Comparison of ENCODE assay signal across 23 cellular contexts in the genomic region with DNA sequence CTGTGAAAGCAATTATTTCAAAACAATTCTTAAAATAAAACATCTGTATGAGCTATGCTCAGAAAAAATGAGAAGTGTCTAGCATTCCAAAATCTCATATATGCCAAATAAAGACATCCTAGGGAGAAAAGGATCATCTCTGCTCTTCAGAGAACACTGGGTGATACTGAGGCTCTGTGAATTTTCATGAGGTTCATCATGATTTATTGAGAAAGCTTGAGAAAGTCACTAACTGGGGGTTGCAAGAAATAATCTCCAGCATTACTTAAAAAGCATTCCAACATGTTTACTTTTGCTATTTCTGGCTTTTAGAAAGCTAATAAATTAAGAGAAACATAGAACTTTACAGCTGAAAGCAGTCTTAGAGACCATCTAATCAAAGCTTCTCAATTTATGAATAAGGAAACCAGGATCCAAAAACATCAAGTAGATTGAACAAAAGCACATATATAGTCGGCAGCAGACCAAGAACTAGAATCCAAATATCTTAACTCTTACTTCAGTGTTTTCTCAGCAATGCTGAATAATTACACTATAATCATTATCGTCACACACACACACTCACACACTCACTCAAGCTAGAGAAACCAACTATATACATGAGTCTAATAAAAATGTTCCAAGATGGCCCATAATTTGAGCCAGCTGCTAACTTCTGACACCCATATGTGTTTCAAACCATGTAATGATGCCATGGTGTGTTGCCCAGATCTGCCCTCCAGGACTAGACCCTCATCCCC.
DNase-seq lines count a peak whose midpoint lies in the region; ATAC-seq and TF ChIP-seq lines count a peak whose summit lies in the region.
"Had no signal": no experiment of that assay in that cellular context is flagged by ENCODE, and none has a peak within 500 bp of the region (broad histone marks: within the 10 kb centered on the region; RNA-seq: fewer than 3 reads in every experiment).

No MANE protein-coding gene starts in this region.

- no peaks in the 10 kb centered on the region for H3K36me3 Mint-ChIP-seq in GM23338 (ENCODE audit: low read depth)
- no peaks in the 10 kb centered on the region for H3K36me3 Mint-ChIP-seq in stimulated activated effector memory CD8-positive, alpha-beta T cell treated with anti-CD3 and anti-CD28 coated beads, Interleukin-12 subunit alpha, Interleukin-12 subunit beta, amount 100 ng/mL, for 72 hours
- H3K36me3 Mint-ChIP-seq: activated CD4-positive, alpha-beta memory T cell treated with anti-CD3 and anti-CD28 coated beads for 36 hours; WTC11 had no signal

- H3F3A ChIP-seq in GM23338 (replicated peaks; ENCODE audit: low read depth) = no peaks in the 10 kb centered on the region

- H3K9me3 ChIP-seq in adipocyte (ENCODE audit: control insufficient read depth, low read length) = no peaks in the 10 kb centered on the region
- H3K9me3 ChIP-seq in upper lobe of right lung = no peaks in the 10 kb centered on the region
- H3K9me3 ChIP-seq: thoracic aorta had no signal

- no peaks in the 10 kb centered on the region for H4K20me1 ChIP-seq in GM23338 (replicated peaks; ENCODE audit: insufficient read depth)

- H3K27me3 Mint-ChIP-seq in GM23338 (ENCODE audit: insufficient read depth, low read depth, poor library complexity) = no peaks in the 10 kb centered on the region
- H3K27me3 Mint-ChIP-seq: activated CD4-positive, alpha-beta memory T cell treated with anti-CD3 and anti-CD28 coated beads for 36 hours; activated naive CD8-positive, alpha-beta T cell treated with anti-CD3 and anti-CD28 coated beads, Interleukin-2, amount 50 U/mL, for 24 hours; B cell had no signal

- no peak for DNase-seq in GM23338 (ENCODE audit: low spot score)
- DNase-seq in adipocyte (ENCODE audit: low read depth) = peak; percentile 64
- peak; percentile 37 for DNase-seq in fibroblast of the aortic adventitia (ENCODE audit: low read depth)
- no peak for DNase-seq in upper lobe of right lung
- no peak for DNase-seq in stimulated activated effector memory CD8-positive, alpha-beta T cell treated with anti-CD3 and anti-CD28 coated beads, Interleukin-12 subunit alpha, Interleukin-12 subunit beta, amount 100 ng/mL, for 72 hours (ENCODE audit: low spot score in 2 of 2)
- no peak for DNase-seq in 8988T
- DNase-seq: activated CD4-positive, alpha-beta memory T cell treated with anti-CD3 and anti-CD28 coated beads for 36 hours; activated effector memory CD4-positive, alpha-beta T cell treated with anti-CD3 and anti-CD28 coated beads, Interleukin-2, amount 50 U/mL, for 16 hours; activated naive CD8-positive, alpha-beta T cell treated with anti-CD3 and anti-CD28 coated beads, Interleukin-2, amount 50 U/mL, for 24 hours; DND-41; dorsolateral prefrontal cortex; H9; kidney; NCI-H1417 treated with DMSO at 0.1 percent for 48 hours; NCI-H510A; nucleus accumbens; small intestine; stimulated activated naive CD4-positive, alpha-beta T cell had no signal

- H3K27ac ChIP-seq in GM23338 (ENCODE audit: low read depth) (no peak overlapping the region), upper lobe of right lung (peak overlapping the region; percentile 17)
- H3K27ac ChIP-seq: SK-N-MC, thoracic aorta had no signal

- H3K4me3 ChIP-seq in GM23338 (no peak overlapping the region), adipocyte (ENCODE audit: low read length) (peak overlapping the region; percentile 13), fibroblast of the aortic adventitia (ENCODE audit: low read depth, low read length) (no peak overlapping the region), upper lobe of right lung (no peak overlapping the region)
- H3K4me3 ChIP-seq: dorsolateral prefrontal cortex, SK-N-MC, thoracic aorta had no signal

- H3K9ac ChIP-seq in adipocyte (ENCODE audit: low read length) = peak overlapping the region; percentile 48

- H3K27ac Mint-ChIP-seq in GM23338 = 0 out of 2 replicates have a peak overlapping the region, but pooled peaks have one; percentile 63
- H3K27ac Mint-ChIP-seq in stimulated activated effector memory CD8-positive, alpha-beta T cell treated with anti-CD3 and anti-CD28 coated beads, Interleukin-12 subunit alpha, Interleukin-12 subunit beta, amount 100 ng/mL, for 72 hours = no peak overlapping the region
- H3K27ac Mint-ChIP-seq: activated CD4-positive, alpha-beta memory T cell treated with anti-CD3 and anti-CD28 coated beads for 36 hours; activated naive CD8-positive, alpha-beta T cell treated with anti-CD3 and anti-CD28 coated beads, Interleukin-2, amount 50 U/mL, for 24 hours; B cell; H9; WTC11 had no signal

- TF ChIP-seq CTCF in GM23338 (conservative IDR thresholded peaks at IDR 0.05; ENCODE audit: low read depth in 2 of 2) = no peak
- TF ChIP-seq CTCF in fibroblast of the aortic adventitia (IDR thresholded peaks at IDR 0.05; ENCODE audit: insufficient read depth, low read length) = no peak
- TF ChIP-seq CTCF in upper lobe of right lung (IDR thresholded peaks at IDR 0.05) = no peak

- H3K36me3 ChIP-seq in GM23338 (ENCODE audit: insufficient read depth) (no peaks in the 10 kb centered on the region), adipocyte (ENCODE audit: control insufficient read depth, insufficient read depth, low read length, severe bottlenecking) (no peaks in the 10 kb centered on the region), upper lobe of right lung (no peaks in the 10 kb centered on the region)
- H3K36me3 ChIP-seq: thoracic aorta had no signal

- intact Hi-C loops in upper lobe of right lung (cut with DNase I) = no loop called here

- H3K4me1 ChIP-seq in GM23338 (ENCODE audit: insufficient read depth) (no peaks in the 10 kb centered on the region), adipocyte (ENCODE audit: control insufficient read depth, insufficient read depth, low read length) (peaks cover 20% of the 10 kb centered on the region), upper lobe of right lung (peaks cover 5% of the 10 kb centered on the region)

- H3K4me2 ChIP-seq in GM23338 = no peak overlapping the region

- H3K9me2 ChIP-seq in GM23338 (ENCODE audit: insufficient read depth) = no peaks in the 10 kb centered on the region

- H3K27me3 ChIP-seq in GM23338 (ENCODE audit: insufficient read depth) = no peaks in the 10 kb centered on the region
- no peaks in the 10 kb centered on the region for H3K27me3 ChIP-seq in adipocyte (replicated peaks; ENCODE audit: control insufficient read depth, insufficient read depth, low read length)
- no peaks in the 10 kb centered on the region for H3K27me3 ChIP-seq in upper lobe of right lung
- H3K27me3 ChIP-seq: dorsolateral prefrontal cortex had no signal

- H3K4me3 Mint-ChIP-seq in GM23338 = no peak overlapping the region
- H3K4me3 Mint-ChIP-seq in stimulated activated effector memory CD8-positive, alpha-beta T cell treated with anti-CD3 and anti-CD28 coated beads, Interleukin-12 subunit alpha, Interleukin-12 subunit beta, amount 100 ng/mL, for 72 hours = no peak overlapping the region
- H3K4me3 Mint-ChIP-seq: activated CD4-positive, alpha-beta memory T cell treated with anti-CD3 and anti-CD28 coated beads for 36 hours; activated naive CD8-positive, alpha-beta T cell treated with anti-CD3 and anti-CD28 coated beads, Interleukin-2, amount 50 U/mL, for 24 hours; B cell; H9; WTC11 had no signal

- peaks cover 2% of the 10 kb centered on the region; the same call in 1 of the 3 replicates for H3K9me3 Mint-ChIP-seq in GM23338
- H3K9me3 Mint-ChIP-seq in stimulated activated effector memory CD8-positive, alpha-beta T cell treated with anti-CD3 and anti-CD28 coated beads, Interleukin-12 subunit alpha, Interleukin-12 subunit beta, amount 100 ng/mL, for 72 hours = peaks cover 11% of the 10 kb centered on the region
- H3K9me3 Mint-ChIP-seq: activated CD4-positive, alpha-beta memory T cell treated with anti-CD3 and anti-CD28 coated beads for 36 hours; WTC11 had no signal

- ATAC-seq in GM23338 (no peak), upper lobe of right lung (no peak), GM21515 (IDR thresholded peaks at IDR 0.05; ENCODE audit: unreplicated experiment) (no peak)
- ATAC-seq in stimulated activated effector memory CD8-positive, alpha-beta T cell treated with anti-CD3 and anti-CD28 coated beads, Interleukin-12 subunit alpha, Interleukin-12 subunit beta, amount 100 ng/mL, for 72 hours = no peak
- ATAC-seq: activated naive CD8-positive, alpha-beta T cell treated with anti-CD3 and anti-CD28 coated beads, Interleukin-2, amount 50 U/mL, for 24 hours; WTC11 had no signal

- no peaks in the 10 kb centered on the region for H3K79me2 ChIP-seq in GM23338 (replicated peaks; ENCODE audit: insufficient read depth)

- H2AFZ ChIP-seq in GM23338 = no peak overlapping the region

- H3K4me1 Mint-ChIP-seq in GM23338 = peaks cover 5% of the 10 kb centered on the region
- H3K4me1 Mint-ChIP-seq in stimulated activated effector memory CD8-positive, alpha-beta T cell treated with anti-CD3 and anti-CD28 coated beads, Interleukin-12 subunit alpha, Interleukin-12 subunit beta, amount 100 ng/mL, for 72 hours = no peaks in the 10 kb centered on the region
- H3K4me1 Mint-ChIP-seq: activated naive CD8-positive, alpha-beta T cell treated with anti-CD3 and anti-CD28 coated beads, Interleukin-2, amount 50 U/mL, for 24 hours; B cell had no signal

TF ChIP-seq in GM23338, 12 proteins besides CTCF, POLR2A, EP300 and RAD21 (continues in another document):
- TF ChIP-seq REST (IDR thresholded peaks at IDR 0.05; ENCODE audit: unreplicated experiment) (no peak), JUNB (IDR thresholded peaks at IDR 0.05; ENCODE audit: unreplicated experiment) (no peak), NANOG (IDR thresholded peaks at IDR 0.05; ENCODE audit: borderline replicate concordance) (no peak)

Comparison
In these comparisons a context has a peak if more than half of its experiments do, and no peak if none do; other contexts are left out.
1. DNase-seq: peak in adipocyte (single experiment) and fibroblast of the aortic adventitia (single experiment); none in GM23338 (single experiment), upper lobe of right lung (single experiment), stimulated activated effector memory CD8-positive, alpha-beta T cell treated with anti-CD3 and anti-CD28 coated beads, Interleukin-12 subunit alpha, Interleukin-12 subunit beta, amount 100 ng/mL, for 72 hours (0 of 2) and 8988T (single experiment).